Comparison of ENCODE assay signal across 9 cellular contexts in the genomic region with DNA sequence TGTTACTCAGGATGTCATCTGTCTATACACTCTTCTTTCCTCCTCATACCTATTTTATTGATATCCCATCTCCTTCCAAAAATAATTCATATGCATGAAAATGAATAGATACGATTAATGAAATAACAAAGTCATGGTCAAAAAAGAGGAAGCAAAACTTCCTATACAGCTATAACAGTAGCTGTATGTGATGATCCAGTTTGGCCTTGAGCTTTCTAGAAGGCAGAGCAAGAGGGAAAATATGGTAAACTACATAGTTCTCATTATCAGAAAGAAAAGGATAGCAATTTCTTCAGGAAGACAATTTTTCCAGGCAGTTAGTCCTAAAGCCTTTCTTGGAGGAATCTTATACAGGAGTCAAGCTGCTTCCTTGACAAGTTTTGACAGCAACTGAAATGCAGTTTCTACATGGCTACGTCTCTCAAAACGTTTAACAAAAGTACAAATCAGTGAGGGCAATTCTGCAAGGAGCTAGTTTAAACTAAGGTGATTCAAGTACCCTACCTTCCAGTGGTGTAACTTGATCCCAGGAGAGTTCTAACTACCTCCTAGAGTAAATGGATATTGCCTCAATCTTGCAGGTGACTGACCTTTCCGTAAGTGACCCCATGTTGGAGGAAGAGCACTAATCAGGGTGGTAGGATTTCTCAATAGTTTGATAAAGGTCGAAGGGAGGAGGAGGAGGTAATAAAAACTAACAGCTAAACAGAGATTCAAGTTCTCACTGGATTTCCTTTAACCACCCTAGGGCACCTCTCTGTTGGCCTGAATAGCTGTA. TPM values are rescaled to one million over a fixed set of nuclear protein-coding genes. Genes with fewer than 3 reads are reported as not detected.
A peak's percentile ranks its signal among the peaks of the same experiment; 100 is the strongest.
DNase-seq lines count a peak whose midpoint lies in the region; ATAC-seq and TF ChIP-seq lines count a peak whose summit lies in the region.
"Had no signal": no experiment of that assay in that cellular context is flagged by ENCODE, and none has a peak within 500 bp of the region (broad histone marks: within the 10 kb centered on the region; RNA-seq: fewer than 3 reads in every experiment).

No MANE protein-coding gene starts in this region.

- no peak overlapping the region for H2BK20ac ChIP-seq in H9 (ENCODE audit: low read depth, low read length, poor library complexity, severe bottlenecking)

- H4K91ac ChIP-seq in H9 (ENCODE audit: insufficient read length, low read depth, low read length): no peak overlapping the region

- H3K4me2 ChIP-seq in H9 (ENCODE audit: insufficient read depth, insufficient read length, low read length): peak overlapping the region; percentile 74

- peaks cover 16% of the 10 kb centered on the region in 2 experiments for H3K4me1 Mint-ChIP-seq in H9
- peaks cover 16% of the 10 kb centered on the region for H3K4me1 Mint-ChIP-seq in WTC11

- no CpG with 5 or more reads among the region's 5 CpGs for WGBS in H9 (ENCODE audit: extremely low coverage, insufficient read length, low lambda C conversion rate)

- POLR2A ChIA-PET in WTC11 (lab: Charles Lee): interaction anchor here (0.7 kb wide), 1 partner anchor 21 kb away, joined by 3 read pairs; a partner anchor contains a TSS

- peak overlapping the region; percentile 93 for H3K27ac ChIP-seq in 22Rv1
- H3K27ac ChIP-seq in H9 (ENCODE audit: insufficient read length, low read depth, low read length): no peak overlapping the region
- H3K27ac ChIP-seq: thoracic aorta had no signal

- H4K8ac ChIP-seq in H9 (replicated peaks; ENCODE audit: insufficient read length, low read depth, low read length): no peak overlapping the region

- no peaks in the 10 kb centered on the region for H3K4me1 ChIP-seq in H9 (ENCODE audit: insufficient read depth, low read length)

- no peak overlapping the region for H2BK15ac ChIP-seq in H9 (ENCODE audit: low read depth, low read length)

- H3K36me3 ChIP-seq in kidney epithelial cell (ENCODE audit: control insufficient read depth, insufficient read depth, low read length): no peaks in the 10 kb centered on the region
- H3K36me3 ChIP-seq: thoracic aorta had no signal

- no peak overlapping the region for H3T11ph ChIP-seq in H9 (ENCODE audit: low read length)

- H4K20me1 ChIP-seq in H9 (ENCODE audit: control insufficient read depth, insufficient read depth, insufficient read length): no peaks in the 10 kb centered on the region

- no peak overlapping the region for H3K18ac ChIP-seq in H9 (ENCODE audit: insufficient read length, low read depth, low read length)

- H3K4me3 ChIP-seq in kidney epithelial cell (ENCODE audit: low read depth, low read length): peak overlapping the region; percentile 69

- H3K14ac ChIP-seq in H9 (ENCODE audit: insufficient read depth, low read length): no peak overlapping the region

- H3K23me2 ChIP-seq in H9 (ENCODE audit: insufficient read length, low read depth, low read length, poor library complexity, severe bottlenecking): peaks cover 12% of the 10 kb centered on the region

- H3K36me3 Mint-ChIP-seq in H9 (ENCODE audit: insufficient read depth in 1 of 3, low read depth in 3 of 3) (peaks cover 12 to 29% (median 28%) of the 10 kb centered on the region in 3 experiments; a peak in 6 of 7 replicates), WTC11 (peaks cover 25% of the 10 kb centered on the region)

- H2AK5ac ChIP-seq in H9 (ENCODE audit: insufficient read length, low read length): no peak overlapping the region

- H3K4me3 Mint-ChIP-seq in H9 (peak overlapping the region; percentile 94 to 97), WTC11 (peak overlapping the region; percentile 94)

- peak overlapping the region in 2 of 3 experiments; percentile 99; a peak in 6 of 7 replicates for H3K27ac Mint-ChIP-seq in H9
- peak overlapping the region; percentile 90 for H3K27ac Mint-ChIP-seq in WTC11

- no peak for DNase-seq in H9
- DNase-seq in WTC11 (ENCODE audit: low spot score): no peak
- DNase-seq in kidney epithelial cell (ENCODE audit: low read depth): no peak
- DNase-seq in DMS114 treated with DMSO at 0.1 percent for 48 hours (lab: John Stamatoyannopoulos, UW; ENCODE audit: unreplicated experiment): no peak
- DNase-seq in activated gamma-delta T cell treated with Interleukin-2 at 50 U/mL for 16 hours: no peak
- DNase-seq in A172 (ENCODE audit: low spot score): no peak
- DNase-seq in iPS-NIHi11 (ENCODE audit: low spot score): no peak

- H3K79me1 ChIP-seq in H9 (ENCODE audit: insufficient read depth, low read depth, low read length, poor library complexity, severe bottlenecking): no peaks in the 10 kb centered on the region

- H3K27me3 ChIP-seq in H9 (ENCODE audit: insufficient read depth, low read length) (no peaks in the 10 kb centered on the region), kidney epithelial cell (ENCODE audit: control insufficient read depth, insufficient read depth, low read length) (no peaks in the 10 kb centered on the region)

- H3K27me3 Mint-ChIP-seq in H9 (ENCODE audit: low read depth) (no peaks in the 10 kb centered on the region), WTC11 (ENCODE audit: low read depth) (peaks cover 4% of the 10 kb centered on the region)

- H3K23ac ChIP-seq in H9 (ENCODE audit: insufficient read length, low read depth, low read length): no peak overlapping the region

- H3K4ac ChIP-seq in H9 (ENCODE audit: low read depth, low read length): no peak overlapping the region

- H3K9ac ChIP-seq in H9 (ENCODE audit: extremely low read depth, insufficient read length, low read length): peak overlapping the region; percentile 84

- H2BK12ac ChIP-seq in H9 (ENCODE audit: insufficient read length, low read depth, low read length): no peak overlapping the region

- H3K9me3 ChIP-seq in H9 (ENCODE audit: control insufficient read depth, low read depth, low read length): no peaks in the 10 kb centered on the region
- H3K9me3 ChIP-seq: thoracic aorta had no signal

- no peak for TF ChIP-seq CTCF in 22Rv1 (IDR thresholded peaks at IDR 0.05)
- no peak for TF ChIP-seq CTCF in H9 (conservative IDR thresholded peaks at IDR 0.05)
- TF ChIP-seq CTCF in WTC11 (IDR thresholded peaks at IDR 0.05): no peak
- no peak for TF ChIP-seq CTCF in kidney epithelial cell (IDR thresholded peaks at IDR 0.05; ENCODE audit: insufficient read depth, low read length, poor library complexity, severe bottlenecking)

- H3K9me3 Mint-ChIP-seq in H9: no peaks in the 10 kb centered on the region
- no peaks in the 10 kb centered on the region for H3K9me3 Mint-ChIP-seq in WTC11

- CTCF ChIA-PET in WTC11 (lab: Charles Lee): interaction anchor here (1.2 kb wide), 1 partner anchor 15 kb away, joined by 4 read pairs; no protein-coding TSS in a partner anchor

- H2AFZ ChIP-seq in H9 (ENCODE audit: low read length): no peak overlapping the region

- no peak for ATAC-seq in WTC11

- H2BK120ac ChIP-seq in H9 (ENCODE audit: low read depth, low read length, poor library complexity, severe bottlenecking): no peak overlapping the region

- H2BK5ac ChIP-seq in H9 (ENCODE audit: insufficient read length, low read length): no peak overlapping the region

- H3K56ac ChIP-seq in H9 (ENCODE audit: insufficient read length, low read depth, low read length): no peak overlapping the region

- no peaks in the 10 kb centered on the region; the same call in 1 of the 2 replicates for H3K79me2 ChIP-seq in H9 (ENCODE audit: insufficient read depth, low read length)

- no peak overlapping the region for H4K5ac ChIP-seq in H9 (ENCODE audit: insufficient read length, low read depth, low read length)

TF ChIP-seq in WTC11, 78 proteins besides CTCF, POLR2A, EP300 and RAD21 (continues in another document):
- TF ChIP-seq GTF2I (CRISPR knock-in tag; conservative IDR thresholded peaks at IDR 0.05): no peak
- no peak for TF ChIP-seq ZNF317 (CRISPR knock-in tag; IDR thresholded peaks at IDR 0.05; ENCODE audit: borderline replicate concordance, low read depth)
- TF ChIP-seq ZNF138 (CRISPR knock-in tag; conservative IDR thresholded peaks at IDR 0.05): no peak
- TF ChIP-seq, protein P1, sequence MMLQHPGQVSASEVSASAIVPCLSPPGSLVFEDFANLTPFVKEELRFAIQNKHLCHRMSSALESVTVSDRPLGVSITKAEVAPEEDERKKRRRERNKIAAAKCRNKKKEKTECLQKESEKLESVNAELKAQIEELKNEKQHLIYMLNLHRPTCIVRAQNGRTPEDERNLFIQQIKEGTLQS (CRISPR knock-in tag; conservative IDR thresholded peaks at IDR 0.05): no peak

RNA-seq across cellular contexts. Expression of a gene that starts 1.0 kb away (rescaled TPM):
- total RNA-seq in H9 (2021): 114 and 122 TPM in 2 replicates
- 120 to 146 TPM (median 125 TPM) in 3 replicates for total RNA-seq in WTC11 (2021)
- total RNA-seq in kidney epithelial cell: 8.4 and 9.7 TPM in 2 replicates
- total RNA-seq in A172 (2014; rRNA removed; shearing (Covaris generic)): 162 and 170 TPM in 2 replicates

RNA-seq across cellular contexts. Expression of a gene that starts 16.2 kb away (rescaled TPM):
- 25.2 and 25.8 TPM in 2 replicates for total RNA-seq in H9 (2021)
- total RNA-seq in WTC11 (2021): 23.7 to 28.0 TPM (median 25.6 TPM) in 3 replicates
- total RNA-seq in kidney epithelial cell: 2.3 and 12.2 TPM in 2 replicates
- total RNA-seq in A172 (2014; rRNA removed; shearing (Covaris generic)): 6.5 and 8.4 TPM in 2 replicates

RNA-seq across cellular contexts. Expression of a gene that starts 21.1 kb away (rescaled TPM):
- total RNA-seq in H9 (2021) (53.2 and 58.0 TPM in 2 replicates), WTC11 (2021) (73.5 to 95.7 TPM (median 94.2 TPM) in 3 replicates), kidney epithelial cell (20.8 and 30.3 TPM in 2 replicates)
- total RNA-seq in A172 (2014; rRNA removed; shearing (Covaris generic)): 1.3 and 2.1 TPM in 2 replicates

RNA-seq across cellular contexts. Expression of a gene that starts 26.5 kb away (rescaled TPM):
- 40.3 and 45.8 TPM in 2 replicates for total RNA-seq in H9 (2021)
- total RNA-seq in WTC11 (2021): 50.6 to 55.0 TPM (median 54.6 TPM) in 3 replicates
- total RNA-seq in kidney epithelial cell: 52.9 and 65.2 TPM in 2 replicates
- 48.9 and 83.5 TPM in 2 replicates for total RNA-seq in A172 (2014; rRNA removed; shearing (Covaris generic))

RNA-seq across cellular contexts. Expression of a gene that starts 45.4 kb away (rescaled TPM):
- total RNA-seq in H9 (2021) (36.9 and 38.3 TPM in 2 replicates), WTC11 (2021) (53.3 to 59.6 TPM (median 54.6 TPM) in 3 replicates), kidney epithelial cell (40.6 and 49.4 TPM in 2 replicates)
- 65.5 and 73.5 TPM in 2 replicates for total RNA-seq in A172 (2014; rRNA removed; shearing (Covaris generic))

Comparison
In these comparisons a context has a peak if more than half of its experiments do, and no peak if none do; other contexts are left out.
1. RNA of a gene that starts 1.0 kb away (total RNA-seq): 162 to 170 TPM in A172, 120 to 146 TPM in WTC11 and 114 to 122 TPM in H9; 8.4 to 9.7 TPM in kidney epithelial cell; every median in the first group is over 10 times any median in the second.